ENCODE assay signal across 7 cellular contexts in the genomic region with DNA sequence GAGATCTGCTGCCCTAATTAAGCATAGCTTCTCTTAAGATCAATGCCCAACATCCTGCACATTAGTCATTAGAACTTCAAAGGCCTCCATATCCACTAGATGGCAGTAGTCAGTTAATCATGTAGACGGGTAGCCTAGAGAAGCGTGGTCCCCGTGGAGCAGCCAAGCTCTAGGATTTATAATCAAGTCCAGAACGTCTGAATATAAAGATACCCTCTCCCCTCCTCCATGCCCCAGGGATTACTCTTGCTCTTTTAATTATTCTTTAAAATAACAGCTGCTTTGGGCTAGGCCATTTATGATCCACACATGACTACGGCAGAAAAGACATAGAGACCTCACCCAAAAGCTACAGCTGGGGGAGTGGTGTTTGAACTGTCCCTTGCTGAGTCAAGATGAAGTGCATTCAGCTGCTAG.
A peak's percentile ranks its signal among the peaks of the same experiment; 100 is the strongest.
DNase-seq lines count a peak whose midpoint lies in the region; ATAC-seq and TF ChIP-seq lines count a peak whose summit lies in the region.

No MANE protein-coding gene starts in this region.

- TF ChIP-seq CTCF in GM12873 (IDR thresholded peaks at IDR 0.05; ENCODE audit: insufficient read depth, low read depth, low read length, missing control alignments): peak; percentile 70

- H3K4me1 Mint-ChIP-seq in effector memory CD8-positive, alpha-beta T cell (ENCODE audit: low read depth in 2 of 2): peaks cover 0 to 5% of the 10 kb centered on the region in 2 donors
- H3K4me1 Mint-ChIP-seq in memory B cell: peaks cover 2% of the 10 kb centered on the region
- no peaks in the 10 kb centered on the region for H3K4me1 Mint-ChIP-seq in stimulated activated naive B cell treated with anti-CD40 and anti-IgM and Interleukin-4, amounts not matched to agents 10 μg/mL and 1 μg/mL and 100 μg/mL, for 72 hours

- no peak overlapping the region for H3K27ac Mint-ChIP-seq in effector memory CD8-positive, alpha-beta T cell
- no peak overlapping the region for H3K27ac Mint-ChIP-seq in memory B cell
- H3K27ac Mint-ChIP-seq in stimulated activated naive B cell treated with anti-CD40 and anti-IgM and Interleukin-4, amounts not matched to agents 10 μg/mL and 1 μg/mL and 100 μg/mL, for 72 hours: no peak overlapping the region

- DNase-seq in NCI-H460 (ENCODE audit: extremely low read depth, low read depth) (peak; percentile 76), memory B cell (ENCODE audit: low spot score in 2 of 2) (peak in 1 of 2 donors; percentile 43)
- peak; percentile 26 for DNase-seq in activated CD4-positive, alpha-beta T cell treated with anti-CD3 and anti-CD28 coated beads, Interleukin-2, amount 50 U/mL, for 1 hour
- peak; percentile 10 to 27 (median 16) for DNase-seq in effector memory CD8-positive, alpha-beta T cell
- peak; percentile 17 for DNase-seq in stimulated activated naive B cell treated with anti-CD40 and anti-IgM and Interleukin-4, amounts not matched to agents 10 μg/mL and 1 μg/mL and 100 μg/mL, for 72 hours

- H3K4me3 Mint-ChIP-seq in effector memory CD8-positive, alpha-beta T cell: no peak overlapping the region
- H3K4me3 Mint-ChIP-seq in memory B cell: no peak overlapping the region
- no peak overlapping the region for H3K4me3 Mint-ChIP-seq in stimulated activated naive B cell treated with anti-CD40 and anti-IgM and Interleukin-4, amounts not matched to agents 10 μg/mL and 1 μg/mL and 100 μg/mL, for 72 hours

- no peaks in the 10 kb centered on the region for H3K9me3 Mint-ChIP-seq in effector memory CD8-positive, alpha-beta T cell
- H3K9me3 Mint-ChIP-seq in memory B cell: no peaks in the 10 kb centered on the region
- H3K9me3 Mint-ChIP-seq in stimulated activated naive B cell treated with anti-CD40 and anti-IgM and Interleukin-4, amounts not matched to agents 10 μg/mL and 1 μg/mL and 100 μg/mL, for 72 hours: no peaks in the 10 kb centered on the region

- H3K27me3 Mint-ChIP-seq in effector memory CD8-positive, alpha-beta T cell: peaks cover 14 to 20% of the 10 kb centered on the region in 2 donors
- peaks cover 5% of the 10 kb centered on the region for H3K27me3 Mint-ChIP-seq in memory B cell
- H3K27me3 Mint-ChIP-seq in stimulated activated naive B cell treated with anti-CD40 and anti-IgM and Interleukin-4, amounts not matched to agents 10 μg/mL and 1 μg/mL and 100 μg/mL, for 72 hours: peaks cover 26 to 27% of the 10 kb centered on the region in 2 donors

- ATAC-seq in HG03432 (IDR thresholded peaks at IDR 0.05; ENCODE audit: unreplicated experiment) (peak; percentile 30), memory B cell (ENCODE audit: low read depth) (peak; percentile 66)
- ATAC-seq in effector memory CD8-positive, alpha-beta T cell (replicated peaks): peak; percentile 70
- peak; percentile 83 to 86 for ATAC-seq in stimulated activated naive B cell treated with anti-CD40 and anti-IgM and Interleukin-4, amounts not matched to agents 10 μg/mL and 1 μg/mL and 100 μg/mL, for 72 hours (replicated peaks)

- H3K36me3 Mint-ChIP-seq in effector memory CD8-positive, alpha-beta T cell (ENCODE audit: insufficient read depth): no peaks in the 10 kb centered on the region
- no peaks in the 10 kb centered on the region for H3K36me3 Mint-ChIP-seq in memory B cell
- H3K36me3 Mint-ChIP-seq in stimulated activated naive B cell treated with anti-CD40 and anti-IgM and Interleukin-4, amounts not matched to agents 10 μg/mL and 1 μg/mL and 100 μg/mL, for 72 hours: no peaks in the 10 kb centered on the region

Comparison
In these comparisons a context has a peak if more than half of its experiments do, and no peak if none do; other contexts are left out.
1. ATAC-seq: peak in every context shown above with its lines; median percentile 84 in stimulated activated naive B cell treated with anti-CD40 and anti-IgM and Interleukin-4, amounts not matched to agents 10 μg/mL and 1 μg/mL and 100 μg/mL, for 72 hours; 70 in effector memory CD8-positive, alpha-beta T cell; 66 in memory B cell; 30 in HG03432.